In the genomic region with DNA sequence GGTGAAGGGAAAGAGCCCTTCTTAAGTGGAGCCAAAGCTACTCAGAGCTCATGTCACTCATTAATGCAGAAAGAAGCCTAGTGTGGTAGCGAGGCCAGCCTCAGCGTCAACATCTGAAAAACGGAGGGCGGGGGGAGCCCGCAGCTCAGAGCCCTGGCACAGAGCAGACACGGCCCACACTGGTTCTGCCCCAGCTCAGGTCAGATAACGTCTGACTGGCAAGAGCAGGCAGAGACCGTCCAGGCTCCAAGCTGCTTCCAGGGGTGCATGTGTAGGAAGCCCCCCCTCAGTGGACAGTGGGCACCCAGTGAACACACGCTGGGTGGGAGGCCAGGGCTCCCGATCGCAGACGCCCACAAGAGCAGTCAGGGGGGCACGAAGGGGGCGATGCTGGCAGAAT, we compare ENCODE assay signal across 1 cellular context.
TF ChIP-seq lines count a peak whose summit lies in the region.

No MANE protein-coding gene starts in this region.

TF ChIP-seq in SK-N-SH treated with all-trans-retinoic acid at 6 μM for 48 hours, 23 proteins besides CTCF, POLR2A, EP300 and RAD21 (continued from another document):
- no peak for TF ChIP-seq TOX (CRISPR knock-in tag; IDR thresholded peaks at IDR 0.05; ENCODE audit: borderline replicate concordance)
- no peak for TF ChIP-seq ISL1 (CRISPR knock-in tag; IDR thresholded peaks at IDR 0.05)
- no peak for TF ChIP-seq OSR1 (CRISPR knock-in tag; IDR thresholded peaks at IDR 0.05)
- TF ChIP-seq ZNF70 (CRISPR knock-in tag; IDR thresholded peaks at IDR 0.05), result no peak
- no peak for TF ChIP-seq CSDC2 (CRISPR knock-in tag; IDR thresholded peaks at IDR 0.05)
- no peak for TF ChIP-seq TCF4 (CRISPR knock-in tag; IDR thresholded peaks at IDR 0.05; ENCODE audit: borderline replicate concordance)
